ENCODE assay signal across 1 cellular context in genomic region chr1:207751790-207752455, GRCh38.
TF ChIP-seq lines count a peak whose summit lies in the region.

TSS of gene CD46 (plus strand) at chr1:207752054. CDS start at chr1:207752213, 159 bp downstream.

TF ChIP-seq in H1, 55 proteins besides CTCF, POLR2A, EP300 and RAD21 (continued from another document):
- TF ChIP-seq USF2 (IDR thresholded peaks at IDR 0.05; ENCODE audit: low read length) (peak; percentile 85), MAFK (IDR thresholded peaks at IDR 0.05; ENCODE audit: low read depth, low read length) (no peak), YY1 (IDR thresholded peaks at IDR 0.05; ENCODE audit: low read depth, low read length) (peak; percentile 67), FOSL1 (IDR thresholded peaks at IDR 0.05; ENCODE audit: insufficient read depth, low read depth, low read length) (no peak), CHD1 (IDR thresholded peaks at IDR 0.05; ENCODE audit: low read depth, low read length) (no peak), TCF12 (IDR thresholded peaks at IDR 0.05; ENCODE audit: low read depth, low read length) (no peak), SIRT6 (IDR thresholded peaks at IDR 0.05; ENCODE audit: low read length) (no peak), POU5F1 (IDR thresholded peaks at IDR 0.05; ENCODE audit: low read depth, low read length) (no peak), NANOG (IDR thresholded peaks at IDR 0.05; ENCODE audit: insufficient read depth, low read depth, low read length, poor library complexity, severe bottlenecking) (no peak), SAP30 (IDR thresholded peaks at IDR 0.05; ENCODE audit: insufficient read depth, insufficient replicate concordance, low read length) (peak; percentile 22), GABPA (IDR thresholded peaks at IDR 0.05; ENCODE audit: borderline replicate concordance, insufficient read depth, low read length) (no peak), SUZ12 (IDR thresholded peaks at IDR 0.05; ENCODE audit: low read length) (no peak), KDM1A (IDR thresholded peaks at IDR 0.05; ENCODE audit: borderline replicate concordance, low read length) (no peak), BRCA1 (IDR thresholded peaks at IDR 0.05; ENCODE audit: low read depth, low read length) (no peak), CHD2 (IDR thresholded peaks at IDR 0.05; ENCODE audit: low read length) (peak; percentile 54), TEAD4 (IDR thresholded peaks at IDR 0.05; ENCODE audit: low read depth, low read length) (no peak), CTBP2 (IDR thresholded peaks at IDR 0.05; ENCODE audit: borderline replicate concordance, insufficient read depth, insufficient read length, low read length) (no peak), SRF (IDR thresholded peaks at IDR 0.05; ENCODE audit: low read depth, low read length) (no peak), CBX5 (IDR thresholded peaks at IDR 0.05; ENCODE audit: low read depth, low read length) (no peak), ASH2L (IDR thresholded peaks at IDR 0.05; ENCODE audit: low read length) (peak; percentile 77), TBP (IDR thresholded peaks at IDR 0.05; ENCODE audit: low read depth, low read length) (0 out of 2 replicates have a peak, but pooled peaks have one; percentile 63), RXRA (IDR thresholded peaks at IDR 0.05; ENCODE audit: insufficient read depth, low read depth, low read length) (no peak), RNF2 (IDR thresholded peaks at IDR 0.05; ENCODE audit: borderline replicate concordance, low read depth, low read length, missing control alignments, poor library complexity, severe bottlenecking) (no peak), TAF1 (IDR thresholded peaks at IDR 0.05; ENCODE audit: low read depth, low read length) (peak; percentile 78), SP4 (IDR thresholded peaks at IDR 0.05; ENCODE audit: low read length) (no peak; the same call in 1 of the 2 replicates), CEBPB (IDR thresholded peaks at IDR 0.05; ENCODE audit: low read depth, low read length) (no peak), ZNF274 (IDR thresholded peaks at IDR 0.05; ENCODE audit: borderline replicate concordance, extremely low read depth, low read length) (no peak), HDAC6 (IDR thresholded peaks at IDR 0.05; ENCODE audit: low read depth, low read length) (no peak), JUND (IDR thresholded peaks at IDR 0.05; ENCODE audit: low read length) (no peak), JUN (IDR thresholded peaks at IDR 0.05; ENCODE audit: low read depth, low read length) (no peak), ATF2 (IDR thresholded peaks at IDR 0.05; ENCODE audit: low read length) (no peak), SP2 (IDR thresholded peaks at IDR 0.05; ENCODE audit: low read length) (no peak), NRF1 (IDR thresholded peaks at IDR 0.05; ENCODE audit: low read depth, low read length) (no peak), GTF2F1 (IDR thresholded peaks at IDR 0.05; ENCODE audit: borderline replicate concordance, low read depth, low read length) (no peak), SP1 (IDR thresholded peaks at IDR 0.05; ENCODE audit: low read depth, low read length) (peak; percentile 63; the same call in 1 of the 2 replicates), HDAC2 (IDR thresholded peaks at IDR 0.05; ENCODE audit: borderline replicate concordance in 1 of 2, low read depth in 2 of 2, low read length in 2 of 2) (peak in 1 of 2 experiments; percentile 85; a peak in 2 of 4 replicates), TAF7 (optimal IDR thresholded peaks at IDR 0.05; ENCODE audit: borderline replicate concordance, low read depth, low read length) (no peak), EGR1 (IDR thresholded peaks at IDR 0.05; ENCODE audit: borderline replicate concordance, low read depth, low read length) (no peak), RFX5 (IDR thresholded peaks at IDR 0.05; ENCODE audit: borderline replicate concordance, low read depth, low read length) (no peak), SIN3A (conservative IDR thresholded peaks at IDR 0.05 in 1 of 2, IDR thresholded peaks at IDR 0.05 in 1 of 2; ENCODE audit: low read depth in 1 of 2, low read length in 2 of 2) (peak in 1 of 2 experiments; percentile 85; a peak in 3 of 4 replicates), CBX8 (IDR thresholded peaks at IDR 0.05; ENCODE audit: borderline replicate concordance, low read depth, low read length) (no peak), SIX5 (IDR thresholded peaks at IDR 0.05; ENCODE audit: low read depth, low read length) (no peak), POLR2AphosphoS5 (IDR thresholded peaks at IDR 0.05; ENCODE audit: low read depth, low read length) (peak; percentile 77), CREB1 (IDR thresholded peaks at IDR 0.05) (peak; percentile 40; the same call in 1 of the 2 replicates), BCL11A (IDR thresholded peaks at IDR 0.05; ENCODE audit: low read depth in 2 of 2, low read length in 2 of 2) (no peak), BACH1 (IDR thresholded peaks at IDR 0.05; ENCODE audit: low read length) (no peak), EZH2 (IDR thresholded peaks at IDR 0.05; ENCODE audit: low read depth, low read length, severe bottlenecking) (no peak)
- TF ChIP-seq, protein P1, sequence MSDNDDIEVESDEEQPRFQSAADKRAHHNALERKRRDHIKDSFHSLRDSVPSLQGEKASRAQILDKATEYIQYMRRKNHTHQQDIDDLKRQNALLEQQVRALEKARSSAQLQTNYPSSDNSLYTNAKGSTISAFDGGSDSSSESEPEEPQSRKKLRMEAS (IDR thresholded peaks at IDR 0.05), result peak; percentile 74
- TF ChIP-seq, protein P2, sequence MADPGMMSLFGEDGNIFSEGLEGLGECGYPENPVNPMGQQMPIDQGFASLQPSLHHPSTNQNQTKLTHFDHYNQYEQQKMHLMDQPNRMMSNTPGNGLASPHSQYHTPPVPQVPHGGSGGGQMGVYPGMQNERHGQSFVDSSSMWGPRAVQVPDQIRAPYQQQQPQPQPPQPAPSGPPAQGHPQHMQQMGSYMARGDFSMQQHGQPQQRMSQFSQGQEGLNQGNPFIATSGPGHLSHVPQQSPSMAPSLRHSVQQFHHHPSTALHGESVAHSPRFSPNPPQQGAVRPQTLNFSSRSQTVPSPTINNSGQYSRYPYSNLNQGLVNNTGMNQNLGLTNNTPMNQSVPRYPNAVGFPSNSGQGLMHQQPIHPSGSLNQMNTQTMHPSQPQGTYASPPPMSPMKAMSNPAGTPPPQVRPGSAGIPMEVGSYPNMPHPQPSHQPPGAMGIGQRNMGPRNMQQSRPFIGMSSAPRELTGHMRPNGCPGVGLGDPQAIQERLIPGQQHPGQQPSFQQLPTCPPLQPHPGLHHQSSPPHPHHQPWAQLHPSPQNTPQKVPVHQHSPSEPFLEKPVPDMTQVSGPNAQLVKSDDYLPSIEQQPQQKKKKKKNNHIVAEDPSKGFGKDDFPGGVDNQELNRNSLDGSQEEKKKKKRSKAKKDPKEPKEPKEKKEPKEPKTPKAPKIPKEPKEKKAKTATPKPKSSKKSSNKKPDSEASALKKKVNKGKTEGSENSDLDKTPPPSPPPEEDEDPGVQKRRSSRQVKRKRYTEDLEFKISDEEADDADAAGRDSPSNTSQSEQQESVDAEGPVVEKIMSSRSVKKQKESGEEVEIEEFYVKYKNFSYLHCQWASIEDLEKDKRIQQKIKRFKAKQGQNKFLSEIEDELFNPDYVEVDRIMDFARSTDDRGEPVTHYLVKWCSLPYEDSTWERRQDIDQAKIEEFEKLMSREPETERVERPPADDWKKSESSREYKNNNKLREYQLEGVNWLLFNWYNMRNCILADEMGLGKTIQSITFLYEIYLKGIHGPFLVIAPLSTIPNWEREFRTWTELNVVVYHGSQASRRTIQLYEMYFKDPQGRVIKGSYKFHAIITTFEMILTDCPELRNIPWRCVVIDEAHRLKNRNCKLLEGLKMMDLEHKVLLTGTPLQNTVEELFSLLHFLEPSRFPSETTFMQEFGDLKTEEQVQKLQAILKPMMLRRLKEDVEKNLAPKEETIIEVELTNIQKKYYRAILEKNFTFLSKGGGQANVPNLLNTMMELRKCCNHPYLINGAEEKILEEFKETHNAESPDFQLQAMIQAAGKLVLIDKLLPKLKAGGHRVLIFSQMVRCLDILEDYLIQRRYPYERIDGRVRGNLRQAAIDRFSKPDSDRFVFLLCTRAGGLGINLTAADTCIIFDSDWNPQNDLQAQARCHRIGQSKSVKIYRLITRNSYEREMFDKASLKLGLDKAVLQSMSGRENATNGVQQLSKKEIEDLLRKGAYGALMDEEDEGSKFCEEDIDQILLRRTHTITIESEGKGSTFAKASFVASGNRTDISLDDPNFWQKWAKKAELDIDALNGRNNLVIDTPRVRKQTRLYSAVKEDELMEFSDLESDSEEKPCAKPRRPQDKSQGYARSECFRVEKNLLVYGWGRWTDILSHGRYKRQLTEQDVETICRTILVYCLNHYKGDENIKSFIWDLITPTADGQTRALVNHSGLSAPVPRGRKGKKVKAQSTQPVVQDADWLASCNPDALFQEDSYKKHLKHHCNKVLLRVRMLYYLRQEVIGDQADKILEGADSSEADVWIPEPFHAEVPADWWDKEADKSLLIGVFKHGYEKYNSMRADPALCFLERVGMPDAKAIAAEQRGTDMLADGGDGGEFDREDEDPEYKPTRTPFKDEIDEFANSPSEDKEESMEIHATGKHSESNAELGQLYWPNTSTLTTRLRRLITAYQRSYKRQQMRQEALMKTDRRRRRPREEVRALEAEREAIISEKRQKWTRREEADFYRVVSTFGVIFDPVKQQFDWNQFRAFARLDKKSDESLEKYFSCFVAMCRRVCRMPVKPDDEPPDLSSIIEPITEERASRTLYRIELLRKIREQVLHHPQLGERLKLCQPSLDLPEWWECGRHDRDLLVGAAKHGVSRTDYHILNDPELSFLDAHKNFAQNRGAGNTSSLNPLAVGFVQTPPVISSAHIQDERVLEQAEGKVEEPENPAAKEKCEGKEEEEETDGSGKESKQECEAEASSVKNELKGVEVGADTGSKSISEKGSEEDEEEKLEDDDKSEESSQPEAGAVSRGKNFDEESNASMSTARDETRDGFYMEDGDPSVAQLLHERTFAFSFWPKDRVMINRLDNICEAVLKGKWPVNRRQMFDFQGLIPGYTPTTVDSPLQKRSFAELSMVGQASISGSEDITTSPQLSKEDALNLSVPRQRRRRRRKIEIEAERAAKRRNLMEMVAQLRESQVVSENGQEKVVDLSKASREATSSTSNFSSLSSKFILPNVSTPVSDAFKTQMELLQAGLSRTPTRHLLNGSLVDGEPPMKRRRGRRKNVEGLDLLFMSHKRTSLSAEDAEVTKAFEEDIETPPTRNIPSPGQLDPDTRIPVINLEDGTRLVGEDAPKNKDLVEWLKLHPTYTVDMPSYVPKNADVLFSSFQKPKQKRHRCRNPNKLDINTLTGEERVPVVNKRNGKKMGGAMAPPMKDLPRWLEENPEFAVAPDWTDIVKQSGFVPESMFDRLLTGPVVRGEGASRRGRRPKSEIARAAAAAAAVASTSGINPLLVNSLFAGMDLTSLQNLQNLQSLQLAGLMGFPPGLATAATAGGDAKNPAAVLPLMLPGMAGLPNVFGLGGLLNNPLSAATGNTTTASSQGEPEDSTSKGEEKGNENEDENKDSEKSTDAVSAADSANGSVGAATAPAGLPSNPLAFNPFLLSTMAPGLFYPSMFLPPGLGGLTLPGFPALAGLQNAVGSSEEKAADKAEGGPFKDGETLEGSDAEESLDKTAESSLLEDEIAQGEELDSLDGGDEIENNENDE (IDR thresholded peaks at IDR 0.05; ENCODE audit: insufficient replicate concordance, low read length), result no peak
- TF ChIP-seq, protein P3, sequence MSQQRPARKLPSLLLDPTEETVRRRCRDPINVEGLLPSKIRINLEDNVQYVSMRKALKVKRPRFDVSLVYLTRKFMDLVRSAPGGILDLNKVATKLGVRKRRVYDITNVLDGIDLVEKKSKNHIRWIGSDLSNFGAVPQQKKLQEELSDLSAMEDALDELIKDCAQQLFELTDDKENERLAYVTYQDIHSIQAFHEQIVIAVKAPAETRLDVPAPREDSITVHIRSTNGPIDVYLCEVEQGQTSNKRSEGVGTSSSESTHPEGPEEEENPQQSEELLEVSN (IDR thresholded peaks at IDR 0.05), result peak; percentile 80
